11 cellular contexts compared by ENCODE assay signal in genomic region chr18:56233595-56233994, GRCh38.
DNase-seq lines count a peak whose midpoint lies in the region; ATAC-seq and TF ChIP-seq lines count a peak whose summit lies in the region.
"Had no signal": no experiment of that assay in that cellular context is flagged by ENCODE, and none has a peak within 500 bp of the region (broad histone marks: within the 10 kb centered on the region; RNA-seq: fewer than 3 reads in every experiment).

No MANE protein-coding gene starts in this region.

- in situ Hi-C loops in brain microvascular endothelial cell (cut with HindIII; ENCODE audit: low pct_ligation_motif_present, low sequenced_read_pairs): no loop called here

- peak; percentile 88 to 93 for ATAC-seq in left cardiac atrium
- no peak for ATAC-seq in HG02678 (IDR thresholded peaks at IDR 0.05; ENCODE audit: unreplicated experiment)

- H3K4me1 ChIP-seq in urinary bladder (ENCODE audit: insufficient read depth): no peaks in the 10 kb centered on the region

- no peak for TF ChIP-seq POLR2A in lower leg skin (IDR thresholded peaks at IDR 0.05)

- intact Hi-C loops in left cardiac atrium (cut with DNase I) (no loop called here), lower leg skin (cut with DNase I; ENCODE audit: low total_unique reads) (no loop called here)

- TF ChIP-seq CTCF in brain microvascular endothelial cell (IDR thresholded peaks at IDR 0.05; ENCODE audit: low read depth, low read length, missing control alignments): no peak
- no peak for TF ChIP-seq CTCF in lower leg skin (IDR thresholded peaks at IDR 0.05)

- DNase-seq in HS-5 (ENCODE audit: low read depth): peak; percentile 51
- peak; percentile 74 for DNase-seq in brain microvascular endothelial cell
- no peak for DNase-seq in left cardiac atrium
- DNase-seq in islet precursor cell: no peak
- no peak for DNase-seq in lower leg skin (ENCODE audit: low spot score in 2 of 2)
- DNase-seq: activated T-cell treated with anti-CD3 and anti-CD28 coated beads, Interleukin-2, amount 50 U/mL, for 1 hour; DND-41; H9; NCI-H1105 had no signal

- H3K27me3 ChIP-seq in brain microvascular endothelial cell (replicated peaks): no peaks in the 10 kb centered on the region

- H3K36me3 ChIP-seq in brain microvascular endothelial cell (replicated peaks) (no peaks in the 10 kb centered on the region), urinary bladder (ENCODE audit: insufficient read depth) (no peaks in the 10 kb centered on the region)

- 25% methylated on average over 2 of the region's 2 CpGs for WGBS in urinary bladder
- WGBS in lower leg skin, 2 donors: 17 to 23% methylated on average over 2 of the region's 2 CpGs

- peak overlapping the region; percentile 29 for H3K27ac ChIP-seq in brain microvascular endothelial cell
- H3K27ac ChIP-seq in urinary bladder (ENCODE audit: low read depth): peak overlapping the region; percentile 5

- H3K4me3 ChIP-seq in brain microvascular endothelial cell (ENCODE audit: low read depth, low read length) (no peak overlapping the region), urinary bladder (ENCODE audit: low read depth, low read length) (no peak overlapping the region), lower leg skin (ENCODE audit: low read depth, poor library complexity, severe bottlenecking) (no peak overlapping the region)

Comparison
In these comparisons a context has a peak if more than half of its experiments do, and no peak if none do; other contexts are left out.
1. DNase-seq: peak in HS-5 (single experiment) and brain microvascular endothelial cell (single experiment); none in left cardiac atrium (single experiment), islet precursor cell (single experiment) and lower leg skin (0 of 2).